ENCODE assay signal across 9 cellular contexts in the genomic region with DNA sequence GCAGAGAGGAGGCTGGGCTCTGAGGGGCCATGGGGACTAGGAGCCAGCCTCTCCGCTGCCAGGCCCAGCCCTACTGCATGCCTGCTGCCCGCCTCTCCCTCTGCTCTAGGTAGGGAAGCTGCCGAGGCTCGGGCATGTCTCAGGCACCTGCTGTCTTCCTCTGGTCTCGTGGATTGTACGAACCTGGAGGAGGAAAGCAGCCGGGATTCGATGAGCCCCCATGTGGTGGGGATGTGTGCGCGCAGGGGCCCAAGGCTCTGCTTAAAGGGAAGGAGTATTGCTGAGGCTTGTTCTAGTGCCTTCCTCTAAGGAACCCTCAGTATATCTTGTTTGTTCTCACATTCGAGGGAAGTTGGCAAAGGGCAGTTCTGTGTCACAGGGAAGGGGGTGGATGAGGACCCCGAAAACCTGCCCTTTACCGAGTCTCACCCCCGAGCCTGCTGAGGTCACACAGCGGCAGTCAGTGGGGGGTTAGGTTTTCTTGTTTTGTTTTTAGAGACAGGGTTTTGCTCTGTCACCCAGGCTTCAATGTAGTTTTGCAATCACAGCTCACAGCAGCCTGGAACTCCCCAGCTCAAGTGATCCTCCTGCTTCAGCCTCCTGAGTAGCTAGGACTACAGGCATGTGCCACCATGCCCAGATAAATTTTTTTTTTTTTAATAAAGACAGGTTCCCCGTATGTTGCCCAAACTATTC. TPM values are rescaled to one million over a fixed set of nuclear protein-coding genes. Genes with fewer than 3 reads are reported as not detected.
A peak's percentile ranks its signal among the peaks of the same experiment; 100 is the strongest.
DNase-seq lines count a peak whose midpoint lies in the region; ATAC-seq and TF ChIP-seq lines count a peak whose summit lies in the region.
"Had no signal": no experiment of that assay in that cellular context is flagged by ENCODE, and none has a peak within 500 bp of the region (broad histone marks: within the 10 kb centered on the region; RNA-seq: fewer than 3 reads in every experiment).

No MANE protein-coding gene starts in this region.

- H3K4me3 Mint-ChIP-seq in glutamatergic neuron (ENCODE audit: unreplicated experiment), result peak overlapping the region; percentile 52
- H3K4me3 Mint-ChIP-seq: activated T-cell treated with anti-CD3 and anti-CD28 coated beads, Interleukin-2, amount 50 U/mL, for 72 hours had no signal

- in situ Hi-C loops in ACHN (cut with HindIII; ENCODE audit: low pct_ligation_motif_present, low pct_unique_long_range_greater_than_20kb, low sequenced_read_pairs) (no loop called here), HAP-1 (cut with MboI; ENCODE audit: low sequenced_read_pairs) (no loop called here)

- POLR2A ChIA-PET in RWPE1 (lab: Yijun Ruan, JAX; ENCODE audit: low non-redundant PET), result no interaction called here

- intact Hi-C loops in upper lobe of right lung (cut with DNase I), result no loop called here

- H3K27me3 Mint-ChIP-seq in glutamatergic neuron (ENCODE audit: unreplicated experiment), result peaks cover 9% of the 10 kb centered on the region

- no peak for TF ChIP-seq CTCF in RWPE1 (conservative IDR thresholded peaks at IDR 0.05; ENCODE audit: low read depth)
- peak; percentile 41 for TF ChIP-seq CTCF in glutamatergic neuron (IDR thresholded peaks at IDR 0.05; ENCODE audit: partially characterized antibody, unreplicated experiment)
- peak; percentile 22 for TF ChIP-seq CTCF in upper lobe of right lung (IDR thresholded peaks at IDR 0.05)

- H3K36me3 Mint-ChIP-seq in glutamatergic neuron (ENCODE audit: unreplicated experiment), result no peaks in the 10 kb centered on the region

- H3K27ac Mint-ChIP-seq in glutamatergic neuron (ENCODE audit: unreplicated experiment), result no peak overlapping the region
- H3K27ac Mint-ChIP-seq: activated T-cell treated with anti-CD3 and anti-CD28 coated beads, Interleukin-2, amount 50 U/mL, for 72 hours had no signal

- H3K4me1 ChIP-seq in HAP-1, result no peaks in the 10 kb centered on the region
- H3K4me1 ChIP-seq in upper lobe of right lung, result peaks cover 40% of the 10 kb centered on the region

- H3K4me3 ChIP-seq in HAP-1 (no peak overlapping the region), upper lobe of right lung (no peak overlapping the region)

- H3K27ac ChIP-seq in RWPE1 (peak overlapping the region; percentile 96; the same call in 1 of the 2 replicates), upper lobe of right lung (peak overlapping the region; percentile 17)

- CTCF ChIA-PET in RWPE1 (lab: Yijun Ruan, JAX), result interaction anchor here (0.7 kb wide), 2 partner anchors 16 to 32 kb away, joined by 3 read pairs; no protein-coding TSS in a partner anchor

- DNase-seq in ACHN (peak; percentile 51), HAP-1 (ENCODE audit: low spot score in 2 of 2) (peak; percentile 19 to 70), RWPE1 (ENCODE audit: low spot score) (no peak), glutamatergic neuron (peak; percentile 56), upper lobe of right lung (no peak), kidney glomerular epithelial cell (lab: John Stamatoyannopoulos, UW) (no peak), GM03348 (ENCODE audit: low spot score) (no peak)
- DNase-seq: activated T-cell treated with anti-CD3 and anti-CD28 coated beads, Interleukin-2, amount 50 U/mL, for 72 hours had no signal

- H3K9me3 ChIP-seq in HAP-1, result no peaks in the 10 kb centered on the region
- H3K9me3 ChIP-seq in upper lobe of right lung, result no peaks in the 10 kb centered on the region

- H3K36me3 ChIP-seq in HAP-1 (replicated peaks) (no peaks in the 10 kb centered on the region), upper lobe of right lung (no peaks in the 10 kb centered on the region)

- H3K4me1 Mint-ChIP-seq in glutamatergic neuron (ENCODE audit: low read depth, unreplicated experiment), result peaks cover 43% of the 10 kb centered on the region

- H3K9me3 Mint-ChIP-seq in glutamatergic neuron (ENCODE audit: unreplicated experiment), result peaks cover 4% of the 10 kb centered on the region
- H3K9me3 Mint-ChIP-seq: activated T-cell treated with anti-CD3 and anti-CD28 coated beads, Interleukin-2, amount 50 U/mL, for 72 hours had no signal

- peak; percentile 29 for ATAC-seq in upper lobe of right lung
- ATAC-seq in GM18502 (IDR thresholded peaks at IDR 0.05; ENCODE audit: poor library complexity, unreplicated experiment), result no peak

- H3K27me3 ChIP-seq in HAP-1 (ENCODE audit: low read depth), result no peaks in the 10 kb centered on the region
- H3K27me3 ChIP-seq in upper lobe of right lung, result no peaks in the 10 kb centered on the region

RNA-seq across cellular contexts. Expression of a gene that starts 21.3 kb away (rescaled TPM):
- 9.6 TPM for total RNA-seq in glutamatergic neuron (ENCODE audit: unreplicated experiment)
- 6.0 TPM for total RNA-seq in upper lobe of right lung

RNA-seq across cellular contexts. Expression of a gene that starts 51.0 kb away (rescaled TPM):
- total RNA-seq in glutamatergic neuron (ENCODE audit: unreplicated experiment) (0.29 TPM), upper lobe of right lung (62.6 TPM)

Comparison
In these comparisons a context has a peak if more than half of its experiments do, and no peak if none do; other contexts are left out.
1. DNase-seq: peak in ACHN (single experiment), HAP-1 (2 of 2) and glutamatergic neuron (single experiment); none in RWPE1 (single experiment), upper lobe of right lung (single experiment), kidney glomerular epithelial cell (single experiment) and GM03348 (single experiment).
2. RNA of a gene that starts 51.0 kb away (total RNA-seq): 62.6 TPM in upper lobe of right lung (single experiment); 0.29 TPM in glutamatergic neuron (single experiment); every median in the first group is over 10 times any median in the second.